Comparison of ENCODE assay signal across 22 cellular contexts in genomic region chr7:72170489-72170888, GRCh38.
DNase-seq lines count a peak whose midpoint lies in the region; ATAC-seq, FAIRE-seq and TF ChIP-seq lines count a peak whose summit lies in the region.
"Had no signal": no experiment of that assay in that cellular context is flagged by ENCODE, and none has a peak within 500 bp of the region (broad histone marks: within the 10 kb centered on the region; RNA-seq: fewer than 3 reads in every experiment).

No MANE protein-coding gene starts in this region.

- TF ChIP-seq RAD21 in GM12878 (IDR thresholded peaks at IDR 0.05; ENCODE audit: insufficient read depth, low read depth, low read length): no peak

- peaks cover 26% of the 10 kb centered on the region for H3K9me3 Mint-ChIP-seq in activated T-cell treated with anti-CD3 and anti-CD28 coated beads, Interleukin-2, amount 50 U/mL, for 4 hours

- DNase-seq in right atrium auricular region (ENCODE audit: low spot score) (peak; percentile 16), cardiac septum (ENCODE audit: low spot score) (no peak), GM12878 (ENCODE audit: low read depth, low spot score) (no peak), coronary artery (ENCODE audit: low spot score) (peak; percentile 7)
- DNase-seq in activated T-cell treated with anti-CD3 and anti-CD28 coated beads, Interleukin-2, amount 50 U/mL, for 4 hours: no peak
- DNase-seq: AML-193; Caco-2; Calu3; CD4-positive, alpha-beta T cell; CD8-positive, alpha-beta T cell; DMS79 treated with DMSO at 0.1 percent for 48 hours; GF-D8 had no signal

- H3K4me2 ChIP-seq in GM12878 (ENCODE audit: control insufficient read depth, insufficient read depth): no peak overlapping the region
- H3K4me2 ChIP-seq: A549; BLaER1 treated with 17β-estradiol and CSF1 and Interleukin-3, amounts not matched to agents 10 nM and 100 nM had no signal

- TF ChIP-seq CTCF in right atrium auricular region (IDR thresholded peaks at IDR 0.05): no peak
- no peak for TF ChIP-seq CTCF in GM12878 (IDR thresholded peaks at IDR 0.05 in 2 of 3, conservative IDR thresholded peaks at IDR 0.05 in 1 of 3; ENCODE audit: control insufficient read depth in 2 of 3, extremely low read depth in 1 of 3, insufficient read depth in 1 of 3, low read depth in 3 of 3, low read length in 3 of 3)
- TF ChIP-seq CTCF in coronary artery (IDR thresholded peaks at IDR 0.05): no peak

- peaks cover 0 to 27% of the 10 kb centered on the region in 2 donors for H3K9me3 ChIP-seq in right atrium auricular region
- no peaks in the 10 kb centered on the region for H3K9me3 ChIP-seq in GM12878 (replicated peaks; ENCODE audit: control insufficient read depth, insufficient read depth, low read length)

- H3K4me3 Mint-ChIP-seq in activated T-cell treated with anti-CD3 and anti-CD28 coated beads, Interleukin-2, amount 50 U/mL, for 4 hours: no peak overlapping the region
- H3K4me3 Mint-ChIP-seq: B cell; CD4-positive, alpha-beta T cell; CD8-positive, alpha-beta T cell had no signal

- no peaks in the 10 kb centered on the region for H3K36me3 Mint-ChIP-seq in activated T-cell treated with anti-CD3 and anti-CD28 coated beads, Interleukin-2, amount 50 U/mL, for 4 hours (ENCODE audit: insufficient read depth)
- H3K36me3 Mint-ChIP-seq: CD8-positive, alpha-beta T cell had no signal

- no peak overlapping the region for H3K9ac ChIP-seq in GM12878 (ENCODE audit: control insufficient read depth, insufficient read depth, low read length)
- H3K9ac ChIP-seq: BLaER1 treated with 17β-estradiol and CSF1 and Interleukin-3, amounts not matched to agents 10 nM and 100 nM had no signal

- POLR2A ChIA-PET in GM12878 (lab: Charles Lee): no interaction called here

- no peak overlapping the region for H2AFZ ChIP-seq in GM12878 (ENCODE audit: control insufficient read depth, low read depth, low read length)

- H3K27me3 ChIP-seq in right atrium auricular region (no peaks in the 10 kb centered on the region), GM12878 (replicated peaks in 1 of 2; ENCODE audit: control insufficient read depth in 2 of 2, insufficient read depth in 2 of 2, low read length in 1 of 2) (no peaks in the 10 kb centered on the region)
- H3K27me3 ChIP-seq: BLaER1 treated with 17β-estradiol and CSF1 and Interleukin-3, amounts not matched to agents 10 nM and 100 nM had no signal

- H3K4me1 Mint-ChIP-seq in activated T-cell treated with anti-CD3 and anti-CD28 coated beads, Interleukin-2, amount 50 U/mL, for 4 hours (ENCODE audit: low read depth): no peaks in the 10 kb centered on the region
- H3K4me1 Mint-ChIP-seq: B cell had no signal

- no peak for TF ChIP-seq EP300 in GM12878 (IDR thresholded peaks at IDR 0.05; ENCODE audit: borderline replicate concordance in 1 of 2, control insufficient read depth in 1 of 2, low read depth in 2 of 2, low read length in 2 of 2)

- H3K4me1 ChIP-seq in right atrium auricular region (no peaks in the 10 kb centered on the region), GM12878 (ENCODE audit: control insufficient read depth, insufficient read depth, low read length) (no peaks in the 10 kb centered on the region)
- H3K4me1 ChIP-seq: A549; BLaER1 treated with 17β-estradiol and CSF1 and Interleukin-3, amounts not matched to agents 10 nM and 100 nM; Caco-2 had no signal

- no peaks in the 10 kb centered on the region for H4K20me1 ChIP-seq in GM12878 (ENCODE audit: control insufficient read depth, insufficient read depth)
- H4K20me1 ChIP-seq: BLaER1 treated with 17β-estradiol and CSF1 and Interleukin-3, amounts not matched to agents 10 nM and 100 nM had no signal

- H3K27ac ChIP-seq in right atrium auricular region (no peak overlapping the region), GM12878 (ENCODE audit: control insufficient read depth, insufficient read depth) (no peak overlapping the region), coronary artery (no peak overlapping the region)
- H3K27ac ChIP-seq: 22Rv1; A549; BLaER1 treated with 17β-estradiol and CSF1 and Interleukin-3, amounts not matched to agents 10 nM and 100 nM; C4-2B had no signal

- BruUV-seq in GM12878 (replicated peaks; lab: Mats Ljungman, UMichigan): no TSS peak

- WGBS in GM12878 (ENCODE audit: insufficient coverage, insufficient replicate concordance, low lambda C conversion rate, missing lambda C conversion rate): 18% methylated on average over 3 of the region's 3 CpGs

- intact Hi-C loops in cardiac septum (cut with DNase I) (no loop called here), GM12878 (cut with micrococcal nuclease; ENCODE audit: unreplicated experiment) (no loop called here)

- no peaks in the 10 kb centered on the region for H3K79me2 ChIP-seq in GM12878 (ENCODE audit: control insufficient read depth, insufficient read depth, low read length)

- ATAC-seq in GM12878: no peak
- ATAC-seq in activated T-cell treated with anti-CD3 and anti-CD28 coated beads, Interleukin-2, amount 50 U/mL, for 4 hours: no peak
- ATAC-seq in HG02642 (IDR thresholded peaks at IDR 0.05; ENCODE audit: poor library complexity, unreplicated experiment): no peak
- ATAC-seq: A549; CD8-positive, alpha-beta T cell had no signal

- in situ Hi-C loops in GM12878 (cut with MboI): no loop called here

- H3K4me3 ChIP-seq in right atrium auricular region (no peak overlapping the region), GM12878 (no peak overlapping the region), coronary artery (no peak overlapping the region)
- H3K4me3 ChIP-seq: A549; BLaER1 treated with 17β-estradiol and CSF1 and Interleukin-3, amounts not matched to agents 10 nM and 100 nM had no signal

- RAD21 ChIA-PET in GM12878 (lab: Charles Lee; ENCODE audit: unreplicated experiment): no interaction called here

- no peaks in the 10 kb centered on the region for H3K36me3 ChIP-seq in right atrium auricular region
- no peaks in the 10 kb centered on the region for H3K36me3 ChIP-seq in GM12878 (ENCODE audit: control insufficient read depth in 2 of 2, insufficient read depth in 2 of 2, low read length in 1 of 2)
- H3K36me3 ChIP-seq: BLaER1 treated with 17β-estradiol and CSF1 and Interleukin-3, amounts not matched to agents 10 nM and 100 nM had no signal

- H3K27me3 Mint-ChIP-seq in activated T-cell treated with anti-CD3 and anti-CD28 coated beads, Interleukin-2, amount 50 U/mL, for 4 hours (ENCODE audit: low read depth): no peaks in the 10 kb centered on the region
- H3K27me3 Mint-ChIP-seq: B cell; CD4-positive, alpha-beta T cell had no signal

- no peak for TF ChIP-seq POLR2A in GM12878 (IDR thresholded peaks at IDR 0.05; ENCODE audit: low read depth, low read length)

- CTCF ChIA-PET in GM12878 (lab: Yijun Ruan, JAX): no interaction called here

- FAIRE-seq in GM12878 (lab: Jason Lieb, UNC): no peak
- FAIRE-seq: A549, D721Med, G401.6, GM12892, GM18507 had no signal

- SMC1A ChIA-PET in GM12878 (lab: Charles Lee; ENCODE audit: uncharacterized antibody, unreplicated experiment): no interaction called here

TF ChIP-seq in GM12878, 131 proteins besides CTCF, POLR2A, EP300 and RAD21:
- TF ChIP-seq JUNB (IDR thresholded peaks at IDR 0.05): peak; percentile 56
- TF ChIP-seq HDAC6 (IDR thresholded peaks at IDR 0.05; ENCODE audit: unreplicated experiment): no peak

Comparison
In these comparisons a context has a peak if more than half of its experiments do, and no peak if none do; other contexts are left out.
1. DNase-seq: peak in right atrium auricular region (single experiment) and coronary artery (single experiment); none in cardiac septum (single experiment), GM12878 (single experiment) and activated T-cell treated with anti-CD3 and anti-CD28 coated beads, Interleukin-2, amount 50 U/mL, for 4 hours (single experiment).